Comparison of ENCODE assay signal across 10 cellular contexts in genomic region chr6:116764961-116765841, GRCh38. TPM values are rescaled to one million over a fixed set of nuclear protein-coding genes. Genes with fewer than 3 reads are reported as not detected.
DNase-seq lines count a peak whose midpoint lies in the region; ATAC-seq and TF ChIP-seq lines count a peak whose summit lies in the region.
"Had no signal": no experiment of that assay in that cellular context is flagged by ENCODE, and none has a peak within 500 bp of the region (broad histone marks: within the 10 kb centered on the region; RNA-seq: fewer than 3 reads in every experiment).

Gene FAM162B, minus strand, starts transcription at chr6:116765719. Its CDS starts 143 bp downstream, at chr6:116765576.

- 2 to 6% methylated on average over 11 to 56 of the region's 89 CpGs for WGBS in lower leg skin, 2 donors
- WGBS in thymus: 2% methylated on average over 89 of the region's 89 CpGs

- peak; percentile 48 for DNase-seq in Daoy (ENCODE audit: low read depth)
- no peak for DNase-seq in lower leg skin (ENCODE audit: low spot score in 2 of 2)
- no peak for DNase-seq in NCI-H1092 treated with DMSO at 0.1 percent for 48 hours (lab: John Stamatoyannopoulos, UW)
- DNase-seq in NCI-H510A treated with DMSO at 0.1 percent for 48 hours (lab: John Stamatoyannopoulos, UW): no peak

- H3K4me3 ChIP-seq in Loucy (ENCODE audit: low read length, poor library complexity, severe bottlenecking) (no peak within 1 kb of the TSS), duodenal mucosa (ENCODE audit: low read depth in 1 of 2, low read length in 2 of 2) (peak within 1 kb of the TSS; percentile 50 to 62), lower leg skin (ENCODE audit: low read depth, poor library complexity, severe bottlenecking) (peak within 1 kb of the TSS; percentile 18), thymus (ENCODE audit: low read length) (peak within 1 kb of the TSS; percentile 27)

- H3K79me2 ChIP-seq in Loucy (ENCODE audit: insufficient read depth, low read length): no peaks in the 10 kb centered on the region

- H3K27ac ChIP-seq in duodenal mucosa (ENCODE audit: low read depth, low read length) (no peak within 1 kb of the TSS), thymus (ENCODE audit: low read depth) (no peak within 1 kb of the TSS)
- H3K27ac ChIP-seq: epithelial cell of prostate, HL-60 had no signal

- no peak within 1 kb of the TSS for H3K4me2 ChIP-seq in Loucy (ENCODE audit: low read depth, low read length, poor library complexity, severe bottlenecking)

- peak within 1 kb of the TSS; percentile 1; the same call in 1 of the 2 replicates for H2AFZ ChIP-seq in Loucy (ENCODE audit: low read length)

- H3F3A ChIP-seq in Loucy (ENCODE audit: low read depth): no peaks in the 10 kb centered on the region

- no peak for TF ChIP-seq POLR2A in lower leg skin (IDR thresholded peaks at IDR 0.05)

- H3K9me3 ChIP-seq in Loucy (ENCODE audit: insufficient read depth, low read depth, low read length): no peaks in the 10 kb centered on the region
- H3K9me3 ChIP-seq in duodenal mucosa (ENCODE audit: control insufficient read depth in 1 of 2, low read length in 2 of 2): no peaks in the 10 kb centered on the region
- peaks cover 1% of the 10 kb centered on the region for H3K9me3 ChIP-seq in thymus (ENCODE audit: control insufficient read depth)

- no peaks in the 10 kb centered on the region for H4K20me1 ChIP-seq in Loucy (ENCODE audit: insufficient read depth, low read length, poor library complexity, severe bottlenecking)

- TF ChIP-seq CTCF in Loucy (conservative IDR thresholded peaks at IDR 0.05; ENCODE audit: low read length) (no peak), lower leg skin (IDR thresholded peaks at IDR 0.05) (no peak)

- H3K9me2 ChIP-seq in Loucy (replicated peaks; ENCODE audit: low read depth, low read length): no peaks in the 10 kb centered on the region

- H3K9ac ChIP-seq in Loucy (ENCODE audit: low read depth, low read length, poor library complexity, severe bottlenecking): no peak within 1 kb of the TSS
- H3K9ac ChIP-seq in duodenal mucosa (ENCODE audit: low read depth in 1 of 2, low read length in 2 of 2): no peak within 1 kb of the TSS

- H3K27me3 ChIP-seq in Loucy (ENCODE audit: insufficient read depth, low read length, poor library complexity, severe bottlenecking) (no peaks in the 10 kb centered on the region), duodenal mucosa (ENCODE audit: control insufficient read depth in 1 of 2, insufficient read depth in 2 of 2, low read length in 2 of 2) (peaks cover 30 to 44% of the 10 kb centered on the region in 2 donors), thymus (ENCODE audit: control insufficient read depth, insufficient read depth) (peaks cover 25% of the 10 kb centered on the region)

- intact Hi-C loops in lower leg skin (cut with DNase I; ENCODE audit: low total_unique reads): no loop called here

- H3K36me3 ChIP-seq in Loucy (ENCODE audit: insufficient read depth, low read length) (no peaks in the 10 kb centered on the region), duodenal mucosa (ENCODE audit: control insufficient read depth in 1 of 2, insufficient read depth in 2 of 2, low read length in 2 of 2) (no peaks in the 10 kb centered on the region), thymus (ENCODE audit: control insufficient read depth, insufficient read depth) (no peaks in the 10 kb centered on the region)

- ATAC-seq in HG03460 (IDR thresholded peaks at IDR 0.05; ENCODE audit: unreplicated experiment): no peak

- H3K4me1 ChIP-seq in Loucy (ENCODE audit: insufficient read depth, low read length, poor library complexity, severe bottlenecking): no peaks in the 10 kb centered on the region
- H3K4me1 ChIP-seq in duodenal mucosa (ENCODE audit: control insufficient read depth in 1 of 2, insufficient read depth in 2 of 2, low read length in 2 of 2): no peaks in the 10 kb centered on the region
- no peaks in the 10 kb centered on the region for H3K4me1 ChIP-seq in thymus (ENCODE audit: control insufficient read depth, insufficient read depth, low read length)

RNA-seq across cellular contexts. Expression of gene FAM162B, which starts in this region (rescaled TPM):
- 0.29 and 3.0 TPM in 2 replicates for total RNA-seq in Daoy (2014; rRNA removed; shearing (Covaris generic))
- 1 to 10 TPM; 1.9 to 5.6 (median 3.5) TPM for total RNA-seq in lower leg skin
- polyA plus RNA-seq in thymus: 1.9 TPM
